ENCODE assay signal across 19 cellular contexts in the genomic region with DNA sequence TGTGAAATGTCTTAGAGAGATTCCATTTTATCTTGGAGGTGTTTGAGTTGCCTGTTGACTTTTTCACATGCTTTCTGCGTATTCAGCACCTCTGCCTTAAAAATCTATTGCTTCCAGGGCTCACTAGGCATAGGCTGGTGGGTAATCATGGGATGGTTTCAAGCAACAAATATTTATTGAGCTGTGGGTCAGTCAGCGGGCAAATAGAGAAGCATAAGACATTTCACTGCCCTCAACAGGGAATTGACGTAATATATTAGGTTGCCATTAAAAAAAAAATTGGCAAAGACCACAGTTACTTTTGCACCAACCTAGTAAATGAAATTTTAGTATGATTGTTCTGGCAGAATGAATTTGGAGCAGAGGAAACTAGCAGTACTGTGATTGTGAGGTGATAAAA. TPM values are rescaled to one million over a fixed set of nuclear protein-coding genes. Genes with fewer than 3 reads are reported as not detected.
DNase-seq lines count a peak whose midpoint lies in the region; ATAC-seq and TF ChIP-seq lines count a peak whose summit lies in the region.
"Had no signal": no experiment of that assay in that cellular context is flagged by ENCODE, and none has a peak within 500 bp of the region (broad histone marks: within the 10 kb centered on the region; RNA-seq: fewer than 3 reads in every experiment).

No MANE protein-coding gene starts in this region.

- H2BK5ac ChIP-seq in mesenchymal stem cell (ENCODE audit: low read depth, low read length, poor library complexity, severe bottlenecking), result no peak overlapping the region

- WGBS in mesenchymal stem cell, result 100% methylated on average over 2 of the region's 3 CpGs

- H3K4ac ChIP-seq in mesenchymal stem cell (ENCODE audit: low read depth in 1 of 2, low read length in 2 of 2), result no peak overlapping the region

- intact Hi-C loops in CD8-positive, alpha-beta T cell (cut with DNase I, micrococcal nuclease), result loop anchor here in 1 of 2 experiments (2.0 to 5.0 kb wide), 4 partner anchors 15 to 643 kb away; partner anchors contain the start of gene IFFO2
- intact Hi-C loops in naive thymus-derived CD4-positive, alpha-beta T cell (cut with micrococcal nuclease), result loop anchor here in 1 of 2 donors (1.0 to 10.0 kb wide), 3 partner anchors 137 to 695 kb away; partner anchors contain the start of genes ALDH4A1 and OTUD3

- H3K4me2 ChIP-seq in mesenchymal stem cell (ENCODE audit: low read length, poor library complexity, severe bottlenecking), result no peak overlapping the region

- no peak overlapping the region for H3K4me3 ChIP-seq in CD8-positive, alpha-beta T cell (ENCODE audit: low read depth, low read length)
- H3K4me3 ChIP-seq in naive thymus-derived CD4-positive, alpha-beta T cell (ENCODE audit: low read length), result peak overlapping the region; percentile 7
- no peak overlapping the region for H3K4me3 ChIP-seq in mesenchymal stem cell (ENCODE audit: insufficient read depth in 1 of 2, low read depth in 1 of 2, low read length in 2 of 2)
- H3K4me3 ChIP-seq: left lung, SJCRH30, skin epidermis, upper lobe of left lung had no signal

- peak overlapping the region; percentile 96 for H3K27ac Mint-ChIP-seq in CD8-positive, alpha-beta T cell
- peak overlapping the region; percentile 83 to 91 (median 90) for H3K27ac Mint-ChIP-seq in IgD-negative memory B cell
- H3K27ac Mint-ChIP-seq in activated T-helper 17 cell treated with anti-CD3 and anti-CD28 coated beads, Interleukin-2, amount 50 U/mL, for 72 hours, result peak overlapping the region; percentile 90
- H3K27ac Mint-ChIP-seq in naive thymus-derived CD4-positive, alpha-beta T cell, result peak overlapping the region; percentile 90 to 100 (median 98)

- no peak overlapping the region for H2BK120ac ChIP-seq in mesenchymal stem cell (ENCODE audit: low read depth, low read length)

- H3K79me1 ChIP-seq in mesenchymal stem cell (replicated peaks; ENCODE audit: low read length, poor library complexity, severe bottlenecking), result peaks cover 2% of the 10 kb centered on the region

- no peak overlapping the region for H2BK15ac ChIP-seq in mesenchymal stem cell (ENCODE audit: low read depth, poor library complexity, severe bottlenecking)

- POLR2A ChIA-PET in CD8-positive, alpha-beta T cell (lab: Charles Lee), result no interaction called here
- POLR2A ChIA-PET in naive thymus-derived CD4-positive, alpha-beta T cell (lab: Charles Lee), result interaction anchor here (1.0 to 7.1 kb wide), 8 partner anchors 9 to 208 kb away, joined by 3 to 88 read pairs (median 4); partner anchors contain the start of gene NBL1

- H3K18ac ChIP-seq in mesenchymal stem cell (ENCODE audit: low read depth in 1 of 2, low read length in 2 of 2), result no peak overlapping the region

- H3K9me3 ChIP-seq in CD8-positive, alpha-beta T cell (ENCODE audit: low read length), result no peaks in the 10 kb centered on the region
- no peaks in the 10 kb centered on the region for H3K9me3 ChIP-seq in naive thymus-derived CD4-positive, alpha-beta T cell (ENCODE audit: control insufficient read depth in 2 of 3, low read length in 3 of 3)
- no peaks in the 10 kb centered on the region for H3K9me3 ChIP-seq in mesenchymal stem cell (ENCODE audit: control insufficient read depth, low read length)
- H3K9me3 ChIP-seq: BE2C, left lung, SJCRH30, upper lobe of left lung had no signal

- no peak overlapping the region for H2BK12ac ChIP-seq in mesenchymal stem cell (ENCODE audit: low read length in 2 of 2)

- H3K9ac ChIP-seq in mesenchymal stem cell (ENCODE audit: low read length), result no peak overlapping the region

- DNase-seq in CD8-positive, alpha-beta T cell, result no peak
- no peak for DNase-seq in naive thymus-derived CD4-positive, alpha-beta T cell
- no peak for DNase-seq in mesenchymal stem cell
- DNase-seq in NCI-H146 treated with DMSO at 0.1 percent for 48 hours (lab: John Stamatoyannopoulos, UW; ENCODE audit: unreplicated experiment), result no peak
- no peak for DNase-seq in NCI-H2107 treated with DMSO at 0.1 percent for 48 hours (lab: John Stamatoyannopoulos, UW; ENCODE audit: unreplicated experiment)
- no peak for DNase-seq in NOMO-1 treated with dmso at 0.1 percent for 144 hours (lab: John Stamatoyannopoulos, UW; ENCODE audit: unreplicated experiment)
- DNase-seq: BE2C; DMS153; foreskin keratinocyte; H9; left lung; NCI-H1417 treated with DMSO at 0.1 percent for 48 hours; NCI-H345; SJCRH30; stimulated activated CD4-positive, alpha-beta T cell treated with anti-CD3 and anti-CD28 coated beads, Interleukin-4, amount 100 ng/mL, for 4 hours; upper lobe of left lung had no signal

- no peaks in the 10 kb centered on the region for H3K36me3 ChIP-seq in CD8-positive, alpha-beta T cell (ENCODE audit: insufficient read depth, low read length)
- H3K36me3 ChIP-seq in naive thymus-derived CD4-positive, alpha-beta T cell (ENCODE audit: control insufficient read depth in 2 of 3, insufficient read depth in 3 of 3, low read length in 3 of 3), result no peaks in the 10 kb centered on the region
- peaks cover 8 to 37% of the 10 kb centered on the region in 2 experiments for H3K36me3 ChIP-seq in mesenchymal stem cell (ENCODE audit: control insufficient read depth in 1 of 2, insufficient read depth in 2 of 2, low read depth in 1 of 2, low read length in 2 of 2)
- H3K36me3 ChIP-seq: BE2C had no signal

- no peak overlapping the region for H3K23ac ChIP-seq in mesenchymal stem cell (ENCODE audit: low read length in 2 of 2)

- no peaks in the 10 kb centered on the region for H3K27me3 ChIP-seq in CD8-positive, alpha-beta T cell (ENCODE audit: insufficient read depth, low read length)
- no peaks in the 10 kb centered on the region for H3K27me3 ChIP-seq in naive thymus-derived CD4-positive, alpha-beta T cell (ENCODE audit: control insufficient read depth in 2 of 2, insufficient read depth in 2 of 2, low read length in 2 of 2)
- no peaks in the 10 kb centered on the region for H3K27me3 ChIP-seq in mesenchymal stem cell (ENCODE audit: control insufficient read depth in 1 of 2, insufficient read depth in 1 of 2, low read length in 2 of 2)
- H3K27me3 ChIP-seq: BE2C, foreskin keratinocyte, left lung, SJCRH30, upper lobe of left lung had no signal

- H2AK5ac ChIP-seq in mesenchymal stem cell (ENCODE audit: low read length, severe bottlenecking), result no peak overlapping the region

- H3K4me1 Mint-ChIP-seq in CD8-positive, alpha-beta T cell (ENCODE audit: low read depth), result peaks cover 73% of the 10 kb centered on the region
- peaks cover 36 to 50% (median 42%) of the 10 kb centered on the region in 3 donors for H3K4me1 Mint-ChIP-seq in IgD-negative memory B cell
- H3K4me1 Mint-ChIP-seq in activated T-helper 17 cell treated with anti-CD3 and anti-CD28 coated beads, Interleukin-2, amount 50 U/mL, for 72 hours, result peaks cover 32% of the 10 kb centered on the region
- H3K4me1 Mint-ChIP-seq in naive thymus-derived CD4-positive, alpha-beta T cell, result peaks cover 42 to 85% (median 68%) of the 10 kb centered on the region in 7 donors

- H3K4me1 ChIP-seq in CD8-positive, alpha-beta T cell (ENCODE audit: insufficient read depth, low read length), result peaks cover 71% of the 10 kb centered on the region
- peaks cover 38 to 64% of the 10 kb centered on the region in 2 donors for H3K4me1 ChIP-seq in naive thymus-derived CD4-positive, alpha-beta T cell (ENCODE audit: control insufficient read depth in 2 of 2, insufficient read depth in 2 of 2, low read length in 2 of 2)
- peaks cover 1% of the 10 kb centered on the region for H3K4me1 ChIP-seq in mesenchymal stem cell (ENCODE audit: control insufficient read depth, insufficient read depth, low read depth, low read length)
- H3K4me1 ChIP-seq: BE2C had no signal

- H3K27ac ChIP-seq in CD8-positive, alpha-beta T cell (ENCODE audit: low read depth, low read length), result peak overlapping the region; percentile 63
- peak overlapping the region; percentile 99 for H3K27ac ChIP-seq in naive thymus-derived CD4-positive, alpha-beta T cell (ENCODE audit: low read depth, low read length)
- no peak overlapping the region for H3K27ac ChIP-seq in mesenchymal stem cell (ENCODE audit: low read length, poor library complexity, severe bottlenecking)
- H3K27ac ChIP-seq: foreskin keratinocyte, left lung, SJCRH30, upper lobe of left lung had no signal

- no peak overlapping the region for H4K91ac ChIP-seq in mesenchymal stem cell (ENCODE audit: low read length)

- H3K36me3 Mint-ChIP-seq in CD8-positive, alpha-beta T cell, result peaks cover 36% of the 10 kb centered on the region
- H3K36me3 Mint-ChIP-seq in IgD-negative memory B cell, result peaks cover 2% of the 10 kb centered on the region
- peaks cover 59% of the 10 kb centered on the region for H3K36me3 Mint-ChIP-seq in activated T-helper 17 cell treated with anti-CD3 and anti-CD28 coated beads, Interleukin-2, amount 50 U/mL, for 72 hours (ENCODE audit: low read depth)
- H3K36me3 Mint-ChIP-seq in naive thymus-derived CD4-positive, alpha-beta T cell, result peaks cover 10 to 31% (median 28%) of the 10 kb centered on the region in 5 donors

- TF ChIP-seq CTCF in CD8-positive, alpha-beta T cell (IDR thresholded peaks at IDR 0.05), result no peak

- H3K4me3 Mint-ChIP-seq in CD8-positive, alpha-beta T cell, result peak overlapping the region; percentile 53
- peak overlapping the region in 2 of 4 donors; percentile 35 to 69 for H3K4me3 Mint-ChIP-seq in IgD-negative memory B cell
- H3K4me3 Mint-ChIP-seq in activated T-helper 17 cell treated with anti-CD3 and anti-CD28 coated beads, Interleukin-2, amount 50 U/mL, for 72 hours, result peak overlapping the region; percentile 94
- H3K4me3 Mint-ChIP-seq in naive thymus-derived CD4-positive, alpha-beta T cell, result peak overlapping the region; percentile 50 to 85 (median 78)
- H3K4me3 Mint-ChIP-seq: H9 had no signal

- H4K8ac ChIP-seq in mesenchymal stem cell (ENCODE audit: low read length), result no peak overlapping the region

- no peak overlapping the region for H3K14ac ChIP-seq in mesenchymal stem cell (ENCODE audit: low read length in 2 of 2)

- no peaks in the 10 kb centered on the region for H3K9me3 Mint-ChIP-seq in CD8-positive, alpha-beta T cell
- H3K9me3 Mint-ChIP-seq in IgD-negative memory B cell, result no peaks in the 10 kb centered on the region
- no peaks in the 10 kb centered on the region for H3K9me3 Mint-ChIP-seq in activated T-helper 17 cell treated with anti-CD3 and anti-CD28 coated beads, Interleukin-2, amount 50 U/mL, for 72 hours
- H3K9me3 Mint-ChIP-seq in naive thymus-derived CD4-positive, alpha-beta T cell, result peaks cover 0 to 12% (median 0%) of the 10 kb centered on the region in 11 donors
- H3K9me3 Mint-ChIP-seq: H9 had no signal

- H3K27me3 Mint-ChIP-seq in CD8-positive, alpha-beta T cell (ENCODE audit: low read depth), result no peaks in the 10 kb centered on the region
- H3K27me3 Mint-ChIP-seq in IgD-negative memory B cell, result no peaks in the 10 kb centered on the region
- H3K27me3 Mint-ChIP-seq in activated T-helper 17 cell treated with anti-CD3 and anti-CD28 coated beads, Interleukin-2, amount 50 U/mL, for 72 hours, result no peaks in the 10 kb centered on the region
- H3K27me3 Mint-ChIP-seq in naive thymus-derived CD4-positive, alpha-beta T cell, result peaks cover 0 to 2% (median 0%) of the 10 kb centered on the region in 5 donors

- CTCF ChIA-PET in CD8-positive, alpha-beta T cell (lab: Charles Lee), result interaction anchor here (1.2 to 5.3 kb wide), 3 partner anchors 8 to 18 kb away, joined by 3 to 32 read pairs (median 4); no protein-coding TSS in a partner anchor
- CTCF ChIA-PET in naive thymus-derived CD4-positive, alpha-beta T cell (lab: Charles Lee), result no interaction called here

- no peak overlapping the region for H2AFZ ChIP-seq in mesenchymal stem cell (ENCODE audit: low read depth, low read length)

- ATAC-seq in CD8-positive, alpha-beta T cell, result no peak
- no peak for ATAC-seq in activated T-helper 17 cell treated with anti-CD3 and anti-CD28 coated beads, Interleukin-2, amount 50 U/mL, for 72 hours (replicated peaks)
- no peak for ATAC-seq in naive thymus-derived CD4-positive, alpha-beta T cell
- ATAC-seq: foreskin keratinocyte, left lung had no signal

RNA-seq across cellular contexts. Expression of gene NBL1, which starts 44.3 kb away (rescaled TPM):
- 10 to 100 TPM; 76.5 to 80.5 TPM for total RNA-seq in CD8-positive, alpha-beta T cell
- polyA plus RNA-seq in IgD-negative memory B cell, result 0.18 TPM
- 10 to 100 TPM; 15.0 to 16.0 TPM for total RNA-seq in activated T-helper 17 cell treated with anti-CD3 and anti-CD28 coated beads, Interleukin-2, amount 50 U/mL, for 72 hours
- total RNA-seq in naive thymus-derived CD4-positive, alpha-beta T cell, result 10 to 100 TPM; 20.7 to 36.1 (median 22.8) TPM
- polyA plus RNA-seq in naive thymus-derived CD4-positive, alpha-beta T cell, result 1 to 10 TPM; 2.5 to 4.0 TPM
- 59.5 TPM for polyA plus RNA-seq in mesenchymal stem cell (2013, experiment 1 of 2)
- 63.3 TPM for polyA plus RNA-seq in mesenchymal stem cell (2013, experiment 2 of 2)
